Comparison of ENCODE assay signal across 1 cellular context in genomic region chr5:128201065-128201926, GRCh38.
A peak's percentile ranks its signal among the peaks of the same experiment; 100 is the strongest.
TF ChIP-seq lines count a peak whose summit lies in the region.

No MANE protein-coding gene starts in this region.

TF ChIP-seq in HEK293, 187 proteins besides CTCF, POLR2A, EP300 and RAD21 (continued from another document and continues in another):
- TF ChIP-seq, protein P1, sequence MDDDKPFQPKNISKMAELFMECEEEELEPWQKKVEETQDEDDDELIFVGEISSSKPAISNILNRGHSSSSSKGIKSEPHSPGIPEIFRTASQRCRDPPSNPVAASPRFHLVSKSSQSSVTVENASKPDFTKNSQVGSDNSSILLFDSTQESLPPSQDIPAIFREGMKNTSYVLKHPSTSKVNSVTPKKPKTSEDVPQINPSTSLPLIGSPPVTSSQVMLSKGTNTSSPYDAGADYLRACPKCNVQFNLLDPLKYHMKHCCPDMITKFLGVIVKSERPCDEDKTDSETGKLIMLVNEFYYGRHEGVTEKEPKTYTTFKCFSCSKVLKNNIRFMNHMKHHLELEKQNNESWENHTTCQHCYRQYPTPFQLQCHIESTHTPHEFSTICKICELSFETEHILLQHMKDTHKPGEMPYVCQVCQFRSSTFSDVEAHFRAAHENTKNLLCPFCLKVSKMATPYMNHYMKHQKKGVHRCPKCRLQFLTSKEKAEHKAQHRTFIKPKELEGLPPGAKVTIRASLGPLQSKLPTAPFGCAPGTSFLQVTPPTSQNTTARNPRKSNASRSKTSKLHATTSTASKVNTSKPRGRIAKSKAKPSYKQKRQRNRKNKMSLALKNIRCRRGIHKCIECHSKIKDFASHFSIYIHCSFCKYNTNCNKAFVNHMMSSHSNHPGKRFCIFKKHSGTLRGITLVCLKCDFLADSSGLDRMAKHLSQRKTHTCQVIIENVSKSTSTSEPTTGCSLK (tag by site-specific recombination; IDR thresholded peaks at IDR 0.05), result no peak
- no peak for TF ChIP-seq ZBTB11 (tag by site-specific recombination; conservative IDR thresholded peaks at IDR 0.05; ENCODE audit: low read depth)
- TF ChIP-seq ZBTB17 (tag by site-specific recombination; IDR thresholded peaks at IDR 0.05), result peak; percentile 46
- no peak for TF ChIP-seq ZSCAN16 (tag by site-specific recombination; IDR thresholded peaks at IDR 0.05)
- no peak for TF ChIP-seq ZNF16 (tag by site-specific recombination; IDR thresholded peaks at IDR 0.05; ENCODE audit: low read depth)
- peak; percentile 83 for TF ChIP-seq ZNF660 (tag by site-specific recombination; IDR thresholded peaks at IDR 0.05)
- TF ChIP-seq, protein P2, sequence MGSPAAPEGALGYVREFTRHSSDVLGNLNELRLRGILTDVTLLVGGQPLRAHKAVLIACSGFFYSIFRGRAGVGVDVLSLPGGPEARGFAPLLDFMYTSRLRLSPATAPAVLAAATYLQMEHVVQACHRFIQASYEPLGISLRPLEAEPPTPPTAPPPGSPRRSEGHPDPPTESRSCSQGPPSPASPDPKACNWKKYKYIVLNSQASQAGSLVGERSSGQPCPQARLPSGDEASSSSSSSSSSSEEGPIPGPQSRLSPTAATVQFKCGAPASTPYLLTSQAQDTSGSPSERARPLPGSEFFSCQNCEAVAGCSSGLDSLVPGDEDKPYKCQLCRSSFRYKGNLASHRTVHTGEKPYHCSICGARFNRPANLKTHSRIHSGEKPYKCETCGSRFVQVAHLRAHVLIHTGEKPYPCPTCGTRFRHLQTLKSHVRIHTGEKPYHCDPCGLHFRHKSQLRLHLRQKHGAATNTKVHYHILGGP (tag by site-specific recombination; IDR thresholded peaks at IDR 0.05), result no peak
- no peak for TF ChIP-seq OVOL3 (tag by site-specific recombination; IDR thresholded peaks at IDR 0.05)
- no peak for TF ChIP-seq WT1 (tag by site-specific recombination; IDR thresholded peaks at IDR 0.05)
- no peak for TF ChIP-seq ZNF626 (tag by site-specific recombination; IDR thresholded peaks at IDR 0.05)
- TF ChIP-seq GLIS2 (tag by site-specific recombination; IDR thresholded peaks at IDR 0.05), result 0 out of 2 replicates have a peak, but pooled peaks have one; percentile 21
- TF ChIP-seq ZNF112 (tag by site-specific recombination; IDR thresholded peaks at IDR 0.05), result no peak
- no peak for TF ChIP-seq KLF7 (tag by site-specific recombination; IDR thresholded peaks at IDR 0.05; ENCODE audit: borderline replicate concordance)
- no peak for TF ChIP-seq PATZ1 (tag by site-specific recombination; IDR thresholded peaks at IDR 0.05)
- peak; percentile 42; the same call in 1 of the 2 replicates for TF ChIP-seq ZNF449 (tag by site-specific recombination; IDR thresholded peaks at IDR 0.05)
- TF ChIP-seq, protein P3, sequence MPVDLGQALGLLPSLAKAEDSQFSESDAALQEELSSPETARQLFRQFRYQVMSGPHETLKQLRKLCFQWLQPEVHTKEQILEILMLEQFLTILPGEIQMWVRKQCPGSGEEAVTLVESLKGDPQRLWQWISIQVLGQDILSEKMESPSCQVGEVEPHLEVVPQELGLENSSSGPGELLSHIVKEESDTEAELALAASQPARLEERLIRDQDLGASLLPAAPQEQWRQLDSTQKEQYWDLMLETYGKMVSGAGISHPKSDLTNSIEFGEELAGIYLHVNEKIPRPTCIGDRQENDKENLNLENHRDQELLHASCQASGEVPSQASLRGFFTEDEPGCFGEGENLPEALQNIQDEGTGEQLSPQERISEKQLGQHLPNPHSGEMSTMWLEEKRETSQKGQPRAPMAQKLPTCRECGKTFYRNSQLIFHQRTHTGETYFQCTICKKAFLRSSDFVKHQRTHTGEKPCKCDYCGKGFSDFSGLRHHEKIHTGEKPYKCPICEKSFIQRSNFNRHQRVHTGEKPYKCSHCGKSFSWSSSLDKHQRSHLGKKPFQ (tag by site-specific recombination; IDR thresholded peaks at IDR 0.05), result peak; percentile 87
- TF ChIP-seq ZBTB20 (tag by site-specific recombination; IDR thresholded peaks at IDR 0.05), result no peak
- no peak for TF ChIP-seq ZFP3 (tag by site-specific recombination; IDR thresholded peaks at IDR 0.05; ENCODE audit: low read depth)
- TF ChIP-seq KLF1 (tag by site-specific recombination; IDR thresholded peaks at IDR 0.05), result no peak
- no peak for TF ChIP-seq ELK4 (IDR thresholded peaks at IDR 0.05; ENCODE audit: borderline replicate concordance, low read depth, low read length)
- no peak for TF ChIP-seq ZBTB21 (tag by site-specific recombination; IDR thresholded peaks at IDR 0.05)
- TF ChIP-seq ZSCAN30 (tag by site-specific recombination; IDR thresholded peaks at IDR 0.05), result peak; percentile 78
- TF ChIP-seq ZNF521 (tag by site-specific recombination; IDR thresholded peaks at IDR 0.05), result no peak
- TF ChIP-seq ZNF510 (tag by site-specific recombination; IDR thresholded peaks at IDR 0.05; ENCODE audit: insufficient replicate concordance), result no peak
- TF ChIP-seq ZNF10 (tag by site-specific recombination; IDR thresholded peaks at IDR 0.05), result peak; percentile 86
- TF ChIP-seq ZNF423 (tag by site-specific recombination; IDR thresholded peaks at IDR 0.05), result no peak
- TF ChIP-seq KLF9 (tag by site-specific recombination; IDR thresholded peaks at IDR 0.05; ENCODE audit: low read depth), result no peak
- TF ChIP-seq ZNF501 (tag by site-specific recombination; IDR thresholded peaks at IDR 0.05), result no peak
- TF ChIP-seq ZNF747 (tag by site-specific recombination; IDR thresholded peaks at IDR 0.05), result no peak
- TF ChIP-seq ZNF335 (tag by site-specific recombination; conservative IDR thresholded peaks at IDR 0.05), result 0 out of 2 replicates have a peak, but pooled peaks have one; percentile 31
- TF ChIP-seq, protein P4, sequence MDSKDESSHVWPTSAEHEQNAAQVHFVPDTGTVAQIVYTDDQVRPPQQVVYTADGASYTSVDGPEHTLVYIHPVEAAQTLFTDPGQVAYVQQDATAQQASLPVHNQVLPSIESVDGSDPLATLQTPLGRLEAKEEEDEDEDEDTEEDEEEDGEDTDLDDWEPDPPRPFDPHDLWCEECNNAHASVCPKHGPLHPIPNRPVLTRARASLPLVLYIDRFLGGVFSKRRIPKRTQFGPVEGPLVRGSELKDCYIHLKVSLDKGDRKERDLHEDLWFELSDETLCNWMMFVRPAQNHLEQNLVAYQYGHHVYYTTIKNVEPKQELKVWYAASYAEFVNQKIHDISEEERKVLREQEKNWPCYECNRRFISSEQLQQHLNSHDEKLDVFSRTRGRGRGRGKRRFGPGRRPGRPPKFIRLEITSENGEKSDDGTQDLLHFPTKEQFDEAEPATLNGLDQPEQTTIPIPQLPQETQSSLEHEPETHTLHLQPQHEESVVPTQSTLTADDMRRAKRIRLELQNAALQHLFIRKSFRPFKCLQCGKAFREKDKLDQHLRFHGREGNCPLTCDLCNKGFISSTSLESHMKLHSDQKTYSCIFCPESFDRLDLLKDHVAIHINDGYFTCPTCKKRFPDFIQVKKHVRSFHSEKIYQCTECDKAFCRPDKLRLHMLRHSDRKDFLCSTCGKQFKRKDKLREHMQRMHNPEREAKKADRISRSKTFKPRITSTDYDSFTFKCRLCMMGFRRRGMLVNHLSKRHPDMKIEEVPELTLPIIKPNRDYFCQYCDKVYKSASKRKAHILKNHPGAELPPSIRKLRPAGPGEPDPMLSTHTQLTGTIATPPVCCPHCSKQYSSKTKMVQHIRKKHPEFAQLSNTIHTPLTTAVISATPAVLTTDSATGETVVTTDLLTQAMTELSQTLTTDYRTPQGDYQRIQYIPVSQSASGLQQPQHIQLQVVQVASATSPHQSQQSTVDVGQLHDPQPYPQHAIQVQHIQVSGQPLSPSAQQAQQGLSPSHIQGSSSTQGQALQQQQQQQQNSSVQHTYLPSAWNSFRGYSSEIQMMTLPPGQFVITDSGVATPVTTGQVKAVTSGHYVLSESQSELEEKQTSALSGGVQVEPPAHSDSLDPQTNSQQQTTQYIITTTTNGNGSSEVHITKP (tag by site-specific recombination; IDR thresholded peaks at IDR 0.05), result peak; percentile 14; the same call in 1 of the 2 replicates
- no peak for TF ChIP-seq GFI1B (tag by site-specific recombination; IDR thresholded peaks at IDR 0.05)
- no peak for TF ChIP-seq ZNF341 (tag by site-specific recombination; IDR thresholded peaks at IDR 0.05; ENCODE audit: low read depth)
- no peak for TF ChIP-seq ZNF239 (tag by site-specific recombination; IDR thresholded peaks at IDR 0.05)
- no peak for TF ChIP-seq ZSCAN18 (tag by site-specific recombination; IDR thresholded peaks at IDR 0.05)
- TF ChIP-seq ZNF366 (tag by site-specific recombination; conservative IDR thresholded peaks at IDR 0.05), result peak; percentile 81
- TF ChIP-seq ZNF843 (tag by site-specific recombination; IDR thresholded peaks at IDR 0.05), result no peak
- TF ChIP-seq ZBTB49 (tag by site-specific recombination; IDR thresholded peaks at IDR 0.05; ENCODE audit: low read depth), result no peak
- TF ChIP-seq HOXD13 (CRISPR knock-in tag; IDR thresholded peaks at IDR 0.05; ENCODE audit: borderline replicate concordance), result no peak
- no peak for TF ChIP-seq IKZF3 (tag by site-specific recombination; IDR thresholded peaks at IDR 0.05)
